13 cellular contexts compared by ENCODE assay signal in the genomic region with DNA sequence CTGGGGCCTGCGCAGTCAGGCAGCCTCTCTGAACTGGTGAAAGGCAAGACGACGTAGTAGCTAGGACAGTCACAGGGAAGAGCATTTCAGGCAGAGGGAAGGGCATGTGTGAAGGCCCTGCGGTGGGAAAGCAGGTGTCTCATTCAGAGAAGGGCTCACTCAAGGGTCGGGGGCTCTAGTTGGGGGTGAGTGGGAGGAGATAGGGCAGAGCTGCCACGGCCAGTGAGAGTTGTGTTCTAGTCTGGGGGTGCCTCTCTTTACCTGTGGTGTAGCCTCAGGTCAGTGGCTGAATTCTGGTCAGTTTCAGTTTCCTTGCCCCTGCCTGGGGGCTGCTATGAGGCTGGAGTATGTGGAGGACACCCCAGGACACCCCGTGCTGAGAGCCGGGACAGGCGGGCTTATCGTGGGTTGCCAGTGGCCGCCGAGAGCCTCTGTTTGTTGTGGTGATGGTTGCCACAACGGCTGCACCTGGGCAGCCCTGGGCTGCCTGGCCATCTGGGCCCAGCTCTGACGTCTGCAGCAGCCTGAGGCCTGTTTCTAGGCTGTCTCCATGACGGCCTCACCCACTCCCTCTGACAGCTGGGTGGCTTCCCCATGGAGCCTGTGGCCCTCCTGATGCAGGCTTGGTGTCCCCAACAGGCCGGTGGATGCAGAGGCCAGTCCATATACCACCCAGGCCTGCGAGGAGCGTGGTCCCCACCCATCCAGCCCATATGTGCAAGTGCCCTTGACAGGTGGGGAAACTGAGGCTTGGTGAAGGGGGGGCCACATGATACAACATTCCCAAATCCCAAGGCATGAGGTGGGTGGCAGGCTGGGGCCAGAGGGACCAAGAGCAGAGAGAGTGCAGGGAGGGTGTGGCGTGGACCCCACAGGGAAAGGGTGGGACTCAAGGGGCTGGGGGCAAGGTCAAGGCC. TPM values are rescaled to one million over a fixed set of nuclear protein-coding genes. Genes with fewer than 3 reads are reported as not detected.
A peak's percentile ranks its signal among the peaks of the same experiment; 100 is the strongest.
DNase-seq lines count a peak whose midpoint lies in the region; ATAC-seq and TF ChIP-seq lines count a peak whose summit lies in the region.
"Had no signal": no experiment of that assay in that cellular context is flagged by ENCODE, and none has a peak within 500 bp of the region (broad histone marks: within the 10 kb centered on the region; RNA-seq: fewer than 3 reads in every experiment).

No MANE protein-coding gene starts in this region.

- TF ChIP-seq CTCF in body of pancreas (IDR thresholded peaks at IDR 0.05) (no peak), upper lobe of left lung (IDR thresholded peaks at IDR 0.05) (no peak), Calu3 (IDR thresholded peaks at IDR 0.05; ENCODE audit: unreplicated experiment) (no peak)

- peaks cover 24% of the 10 kb centered on the region for H3K36me3 Mint-ChIP-seq in activated naive CD4-positive, alpha-beta T cell treated with anti-CD3 and anti-CD28 coated beads, Interleukin-2, amount 10 ng/mL, durations not matched to agents 7 days and 5 days
- peaks cover 68% of the 10 kb centered on the region for H3K36me3 Mint-ChIP-seq in Calu3 (ENCODE audit: insufficient read depth, unreplicated experiment)

- H3K4me3 Mint-ChIP-seq in activated naive CD4-positive, alpha-beta T cell treated with anti-CD3 and anti-CD28 coated beads, Interleukin-2, amount 10 ng/mL, durations not matched to agents 7 days and 5 days = no peak overlapping the region
- no peak overlapping the region for H3K4me3 Mint-ChIP-seq in Calu3 (ENCODE audit: low read depth, unreplicated experiment)
- H3K4me3 Mint-ChIP-seq: nephron had no signal

- intact Hi-C loops in body of pancreas (cut with DNase I) (no loop called here), Calu3 (cut with micrococcal nuclease; ENCODE audit: unreplicated experiment) (no loop called here)

- H3K4me3 ChIP-seq in body of pancreas (no peak overlapping the region), upper lobe of left lung (no peak overlapping the region)

- H3K4me1 ChIP-seq in body of pancreas = peaks cover 23% of the 10 kb centered on the region
- peaks cover 0 to 24% (median 4%) of the 10 kb centered on the region in 4 donors for H3K4me1 ChIP-seq in upper lobe of left lung

- no peak for DNase-seq in activated naive CD4-positive, alpha-beta T cell treated with anti-CD3 and anti-CD28 coated beads, Interleukin-2, amount 10 ng/mL, durations not matched to agents 7 days and 5 days
- no peak for DNase-seq in activated naive CD4-positive, alpha-beta T cell treated with Interleukin-2 at 50 U/mL for 16 hours
- DNase-seq in body of pancreas (peak; percentile 62 to 80 (median 76)), kidney tubule cell (ENCODE audit: low spot score) (peak; percentile 36), upper lobe of left lung (no peak), Calu3 (no peak)
- DNase-seq in activated effector memory CD4-positive, alpha-beta T cell treated with Interleukin-2 at 50 U/mL for 16 hours = no peak
- DNase-seq: DMS153; effector CD4-positive, alpha-beta T cell; NCI-H526 had no signal

- peaks cover 7% of the 10 kb centered on the region for H3K4me1 Mint-ChIP-seq in activated naive CD4-positive, alpha-beta T cell treated with anti-CD3 and anti-CD28 coated beads, Interleukin-2, amount 10 ng/mL, durations not matched to agents 7 days and 5 days
- peaks cover 7% of the 10 kb centered on the region for H3K4me1 Mint-ChIP-seq in Calu3 (ENCODE audit: low read depth, unreplicated experiment)
- H3K4me1 Mint-ChIP-seq: nephron had no signal

- ATAC-seq in body of pancreas (peak; percentile 78), upper lobe of left lung (ENCODE audit: low FRiP score in 2 of 2) (peak; percentile 0 to 27), GM21619 (IDR thresholded peaks at IDR 0.05; ENCODE audit: unreplicated experiment) (no peak)

- H3K27ac ChIP-seq in body of pancreas (peak overlapping the region in 2 of 4 donors; percentile 12 to 37), upper lobe of left lung (no peak overlapping the region)
- H3K27ac ChIP-seq: HL-60 had no signal

- CTCF ChIA-PET in activated naive CD4-positive, alpha-beta T cell treated with anti-CD3 and anti-CD28 coated beads, Interleukin-2, amount 10 ng/mL, durations not matched to agents 7 days and 5 days (lab: Charles Lee) = no interaction called here
- CTCF ChIA-PET in Calu3 (lab: Charles Lee) = no interaction called here

- H3K27me3 Mint-ChIP-seq in activated naive CD4-positive, alpha-beta T cell treated with anti-CD3 and anti-CD28 coated beads, Interleukin-2, amount 10 ng/mL, durations not matched to agents 7 days and 5 days = peaks cover 4% of the 10 kb centered on the region
- H3K27me3 Mint-ChIP-seq in Calu3 (ENCODE audit: unreplicated experiment) = no peaks in the 10 kb centered on the region

- BruUV-seq in Calu3 (replicated peaks; lab: Mats Ljungman, UMichigan) = no TSS peak

- peak overlapping the region; percentile 12 for H3K27ac Mint-ChIP-seq in activated naive CD4-positive, alpha-beta T cell treated with anti-CD3 and anti-CD28 coated beads, Interleukin-2, amount 10 ng/mL, durations not matched to agents 7 days and 5 days
- H3K27ac Mint-ChIP-seq in Calu3 (ENCODE audit: unreplicated experiment) = no peak overlapping the region
- H3K27ac Mint-ChIP-seq: nephron had no signal

- H3K27me3 ChIP-seq in body of pancreas (no peaks in the 10 kb centered on the region), upper lobe of left lung (no peaks in the 10 kb centered on the region)

- H3K36me3 ChIP-seq in body of pancreas (replicated peaks in 1 of 2; ENCODE audit: insufficient read depth in 1 of 2, low read depth in 2 of 2) (no peaks in the 10 kb centered on the region), upper lobe of left lung (peaks cover 13 to 53% (median 32%) of the 10 kb centered on the region in 4 donors)

- H3K9me3 Mint-ChIP-seq in activated naive CD4-positive, alpha-beta T cell treated with anti-CD3 and anti-CD28 coated beads, Interleukin-2, amount 10 ng/mL, durations not matched to agents 7 days and 5 days = peaks cover 17% of the 10 kb centered on the region
- H3K9me3 Mint-ChIP-seq in Calu3 (ENCODE audit: low read depth, unreplicated experiment) = no peaks in the 10 kb centered on the region

- no peak for TF ChIP-seq POLR2A in body of pancreas (IDR thresholded peaks at IDR 0.05)
- no peak for TF ChIP-seq POLR2A in upper lobe of left lung (IDR thresholded peaks at IDR 0.05)

- WGBS in body of pancreas, 2 donors = 62 to 67% methylated on average over 19 of the region's 19 CpGs
- WGBS in upper lobe of left lung, 2 donors = 70 to 81% methylated on average over 19 of the region's 19 CpGs

- TF ChIP-seq EP300 in upper lobe of left lung (IDR thresholded peaks at IDR 0.05) = no peak

- H3K9me3 ChIP-seq in body of pancreas = no peaks in the 10 kb centered on the region
- H3K9me3 ChIP-seq in upper lobe of left lung = no peaks in the 10 kb centered on the region

RNA-seq across cellular contexts. Expression of a gene that starts 10.8 kb away (rescaled TPM):
- total RNA-seq in body of pancreas (10 to 100 TPM; 15.3 to 48.1 TPM), upper lobe of left lung (100 to 1,000 TPM in 1 of 6 donors, 10 to 100 TPM in 5; 45.1 to 134 (median 79.5) TPM), Calu3 (2022) (93.5 and 111 TPM in 2 replicates)

RNA-seq across cellular contexts. Expression of a gene that starts 42.1 kb away (rescaled TPM):
- total RNA-seq in body of pancreas = 1 to 10 TPM; 2.6 to 7.0 TPM
- 10 to 100 TPM; 11.2 to 32.5 (median 16.1) TPM for total RNA-seq in upper lobe of left lung
- 1.5 and 1.7 TPM in 2 replicates for total RNA-seq in Calu3 (2022)

Comparison
In these comparisons a context has a peak if more than half of its experiments do, and no peak if none do; other contexts are left out.
1. DNase-seq: peak in body of pancreas (4 of 4) and kidney tubule cell (single experiment); none in activated naive CD4-positive, alpha-beta T cell treated with anti-CD3 and anti-CD28 coated beads, Interleukin-2, amount 10 ng/mL, durations not matched to agents 7 days and 5 days (single experiment), activated naive CD4-positive, alpha-beta T cell treated with Interleukin-2 at 50 U/mL for 16 hours (single experiment), upper lobe of left lung (0 of 2), Calu3 (single experiment) and activated effector memory CD4-positive, alpha-beta T cell treated with Interleukin-2 at 50 U/mL for 16 hours (single experiment).